ENCODE assay signal across 1 cellular context in the genomic region with DNA sequence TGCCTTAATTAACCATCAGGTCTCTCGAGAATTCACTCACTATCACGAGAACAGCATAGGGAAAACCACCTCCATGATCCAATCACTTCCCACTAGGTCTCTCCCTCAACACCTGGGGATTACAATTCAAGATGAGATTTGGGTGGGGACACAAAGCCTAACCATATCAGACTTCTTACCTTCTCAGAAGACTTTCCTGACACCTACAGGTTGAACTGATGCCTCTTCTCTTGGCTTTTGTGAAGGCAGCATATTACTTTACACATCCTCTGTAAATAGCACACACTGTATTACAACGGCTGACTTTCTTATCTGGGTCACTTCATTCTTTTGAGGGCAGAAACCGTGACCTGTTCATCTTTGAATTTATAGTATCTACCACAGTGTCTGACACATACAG.
A peak's percentile ranks its signal among the peaks of the same experiment; 100 is the strongest.
TF ChIP-seq lines count a peak whose summit lies in the region.

No MANE protein-coding gene starts in this region.

TF ChIP-seq in HepG2, 621 proteins besides CTCF, POLR2A, EP300 and RAD21 (continued from another document and continues in another):
- no peak for TF ChIP-seq KIAA2018 (CRISPR knock-in tag; IDR thresholded peaks at IDR 0.05; ENCODE audit: borderline replicate concordance)
- no peak for TF ChIP-seq THAP9 (CRISPR knock-in tag; IDR thresholded peaks at IDR 0.05; ENCODE audit: borderline replicate concordance)
- TF ChIP-seq MIXL1 (CRISPR knock-in tag; IDR thresholded peaks at IDR 0.05): 0 out of 2 replicates have a peak, but pooled peaks have one; percentile 31
- no peak for TF ChIP-seq NCOR1 (IDR thresholded peaks at IDR 0.05; ENCODE audit: borderline replicate concordance, low read length)
- no peak for TF ChIP-seq ZNF766 (CRISPR knock-in tag; IDR thresholded peaks at IDR 0.05; ENCODE audit: borderline replicate concordance)
- no peak for TF ChIP-seq NR0B2 (CRISPR knock-in tag; IDR thresholded peaks at IDR 0.05)
- no peak for TF ChIP-seq FOXC1 (CRISPR knock-in tag; IDR thresholded peaks at IDR 0.05; ENCODE audit: borderline replicate concordance)
- TF ChIP-seq SMARCC2 (IDR thresholded peaks at IDR 0.05): no peak
- TF ChIP-seq, protein P1, sequence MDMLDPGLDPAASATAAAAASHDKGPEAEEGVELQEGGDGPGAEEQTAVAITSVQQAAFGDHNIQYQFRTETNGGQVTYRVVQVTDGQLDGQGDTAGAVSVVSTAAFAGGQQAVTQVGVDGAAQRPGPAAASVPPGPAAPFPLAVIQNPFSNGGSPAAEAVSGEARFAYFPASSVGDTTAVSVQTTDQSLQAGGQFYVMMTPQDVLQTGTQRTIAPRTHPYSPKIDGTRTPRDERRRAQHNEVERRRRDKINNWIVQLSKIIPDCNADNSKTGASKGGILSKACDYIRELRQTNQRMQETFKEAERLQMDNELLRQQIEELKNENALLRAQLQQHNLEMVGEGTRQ (IDR thresholded peaks at IDR 0.05; ENCODE audit: low read depth, low read length): no peak
- TF ChIP-seq, protein P1 (CRISPR knock-in tag; IDR thresholded peaks at IDR 0.05; ENCODE audit: borderline replicate concordance): no peak
- TF ChIP-seq FLYWCH1 (CRISPR knock-in tag; IDR thresholded peaks at IDR 0.05): no peak
- TF ChIP-seq ZSCAN20 (CRISPR knock-in tag; IDR thresholded peaks at IDR 0.05; ENCODE audit: borderline replicate concordance): no peak
- no peak for TF ChIP-seq ZSCAN31 (CRISPR knock-in tag; IDR thresholded peaks at IDR 0.05; ENCODE audit: low read depth)
- TF ChIP-seq, protein P2, sequence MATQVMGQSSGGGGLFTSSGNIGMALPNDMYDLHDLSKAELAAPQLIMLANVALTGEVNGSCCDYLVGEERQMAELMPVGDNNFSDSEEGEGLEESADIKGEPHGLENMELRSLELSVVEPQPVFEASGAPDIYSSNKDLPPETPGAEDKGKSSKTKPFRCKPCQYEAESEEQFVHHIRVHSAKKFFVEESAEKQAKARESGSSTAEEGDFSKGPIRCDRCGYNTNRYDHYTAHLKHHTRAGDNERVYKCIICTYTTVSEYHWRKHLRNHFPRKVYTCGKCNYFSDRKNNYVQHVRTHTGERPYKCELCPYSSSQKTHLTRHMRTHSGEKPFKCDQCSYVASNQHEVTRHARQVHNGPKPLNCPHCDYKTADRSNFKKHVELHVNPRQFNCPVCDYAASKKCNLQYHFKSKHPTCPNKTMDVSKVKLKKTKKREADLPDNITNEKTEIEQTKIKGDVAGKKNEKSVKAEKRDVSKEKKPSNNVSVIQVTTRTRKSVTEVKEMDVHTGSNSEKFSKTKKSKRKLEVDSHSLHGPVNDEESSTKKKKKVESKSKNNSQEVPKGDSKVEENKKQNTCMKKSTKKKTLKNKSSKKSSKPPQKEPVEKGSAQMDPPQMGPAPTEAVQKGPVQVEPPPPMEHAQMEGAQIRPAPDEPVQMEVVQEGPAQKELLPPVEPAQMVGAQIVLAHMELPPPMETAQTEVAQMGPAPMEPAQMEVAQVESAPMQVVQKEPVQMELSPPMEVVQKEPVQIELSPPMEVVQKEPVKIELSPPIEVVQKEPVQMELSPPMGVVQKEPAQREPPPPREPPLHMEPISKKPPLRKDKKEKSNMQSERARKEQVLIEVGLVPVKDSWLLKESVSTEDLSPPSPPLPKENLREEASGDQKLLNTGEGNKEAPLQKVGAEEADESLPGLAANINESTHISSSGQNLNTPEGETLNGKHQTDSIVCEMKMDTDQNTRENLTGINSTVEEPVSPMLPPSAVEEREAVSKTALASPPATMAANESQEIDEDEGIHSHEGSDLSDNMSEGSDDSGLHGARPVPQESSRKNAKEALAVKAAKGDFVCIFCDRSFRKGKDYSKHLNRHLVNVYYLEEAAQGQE (IDR thresholded peaks at IDR 0.05; ENCODE audit: borderline replicate concordance in 1 of 2, low read depth in 1 of 2, low read length in 2 of 2): no peak
- no peak for TF ChIP-seq RORA (CRISPR knock-in tag; IDR thresholded peaks at IDR 0.05)
- TF ChIP-seq SNAPC4 (CRISPR knock-in tag; IDR thresholded peaks at IDR 0.05): no peak
- no peak for TF ChIP-seq ZNF468 (CRISPR knock-in tag; IDR thresholded peaks at IDR 0.05)
- no peak for TF ChIP-seq ZNF362 (CRISPR knock-in tag; IDR thresholded peaks at IDR 0.05; ENCODE audit: borderline replicate concordance)
- TF ChIP-seq ZBTB2 (CRISPR knock-in tag; IDR thresholded peaks at IDR 0.05; ENCODE audit: low read depth): no peak
- no peak for TF ChIP-seq ARNT2 (CRISPR knock-in tag; IDR thresholded peaks at IDR 0.05; ENCODE audit: low read depth)
